Comparison of ENCODE assay signal across 8 cellular contexts in the genomic region with DNA sequence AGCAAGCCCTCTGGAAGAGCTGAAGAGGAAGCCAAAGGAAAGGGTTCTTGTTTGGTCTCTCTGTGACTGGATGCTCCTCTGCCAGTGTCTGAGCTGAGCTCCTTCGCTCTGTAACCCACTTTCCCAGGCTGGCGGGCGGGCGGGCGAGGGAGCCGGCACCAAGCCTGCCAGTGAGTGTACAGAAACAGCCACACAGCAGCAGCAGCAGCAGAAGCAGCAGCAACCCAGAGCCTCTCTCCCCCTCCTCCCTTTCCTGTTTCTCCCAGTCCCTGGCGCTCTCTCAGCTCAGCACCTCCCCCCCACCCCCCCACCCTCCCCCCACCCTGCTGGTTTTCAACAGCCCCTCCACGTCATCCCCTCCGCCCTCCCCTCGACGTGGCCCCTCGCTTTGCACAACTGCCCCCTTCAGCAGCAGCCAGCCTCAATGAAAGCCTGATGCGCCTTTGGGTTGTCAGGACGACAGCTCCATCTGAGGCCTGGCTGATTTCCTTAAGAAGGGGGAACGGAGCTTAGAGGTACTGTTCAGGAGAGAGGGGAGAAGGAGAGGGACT. TPM values are rescaled to one million over a fixed set of nuclear protein-coding genes. Genes with fewer than 3 reads are reported as not detected.
DNase-seq lines count a peak whose midpoint lies in the region; ATAC-seq and TF ChIP-seq lines count a peak whose summit lies in the region.

A gene (minus strand): TSS at position 197 of the 551 bp plus-strand sequence.

- DNase-seq in DMS153 (lab: John Stamatoyannopoulos, UW): peak; percentile 46
- DNase-seq in NCI-H82 (lab: John Stamatoyannopoulos, UW): peak; percentile 66
- DNase-seq in foreskin keratinocyte: no peak
- DNase-seq in nucleus accumbens (lab: John Stamatoyannopoulos, UW): peak in 54 of 56 donors; percentile 34 to 95 (median 74)
- no peak for DNase-seq in stimulated activated naive CD8-positive, alpha-beta T cell treated with anti-CD3 and anti-CD28 coated beads, Interleukin-15, Interleukin-2, amounts not matched to agents 100 U/mL and 50 U/mL, for 24 hours
- no peak for DNase-seq in activated CD4-positive, alpha-beta T cell treated with anti-CD3 and anti-CD28 coated beads for 36 hours
- no peak for DNase-seq in activated CD4-positive, alpha-beta memory T cell treated with anti-CD3 and anti-CD28 coated beads for 36 hours

- no peaks in the 10 kb centered on the region for H3K4me1 Mint-ChIP-seq in activated CD4-positive, alpha-beta T cell treated with anti-CD3 and anti-CD28 coated beads for 36 hours
- H3K4me1 Mint-ChIP-seq in activated CD4-positive, alpha-beta memory T cell treated with anti-CD3 and anti-CD28 coated beads for 36 hours (ENCODE audit: low read depth): no peaks in the 10 kb centered on the region

- H3K4me1 ChIP-seq in foreskin keratinocyte: no peaks in the 10 kb centered on the region

- H3K27ac Mint-ChIP-seq in activated CD4-positive, alpha-beta T cell treated with anti-CD3 and anti-CD28 coated beads for 36 hours: no peak within 1 kb of the TSS
- H3K27ac Mint-ChIP-seq in activated CD4-positive, alpha-beta memory T cell treated with anti-CD3 and anti-CD28 coated beads for 36 hours: no peak within 1 kb of the TSS

- TF ChIP-seq CTCF in foreskin keratinocyte (conservative IDR thresholded peaks at IDR 0.05): no peak

- CTCF ChIA-PET in activated CD4-positive, alpha-beta T cell treated with anti-CD3 and anti-CD28 coated beads for 36 hours (lab: Charles Lee): no interaction called here
- CTCF ChIA-PET in activated CD4-positive, alpha-beta memory T cell treated with anti-CD3 and anti-CD28 coated beads for 36 hours (lab: Charles Lee): no interaction called here

- POLR2A ChIA-PET in activated CD4-positive, alpha-beta T cell treated with anti-CD3 and anti-CD28 coated beads for 36 hours (lab: Charles Lee): no interaction called here
- POLR2A ChIA-PET in activated CD4-positive, alpha-beta memory T cell treated with anti-CD3 and anti-CD28 coated beads for 36 hours (lab: Charles Lee): no interaction called here

- no peak within 1 kb of the TSS for H3K27ac ChIP-seq in foreskin keratinocyte

- H3K27me3 ChIP-seq in foreskin keratinocyte: peaks cover 50% of the 10 kb centered on the region

- no peak within 1 kb of the TSS for H3K4me3 Mint-ChIP-seq in activated CD4-positive, alpha-beta T cell treated with anti-CD3 and anti-CD28 coated beads for 36 hours
- H3K4me3 Mint-ChIP-seq in activated CD4-positive, alpha-beta memory T cell treated with anti-CD3 and anti-CD28 coated beads for 36 hours: no peak within 1 kb of the TSS

- ATAC-seq in foreskin keratinocyte: peak; percentile 70
- no peak for ATAC-seq in stimulated activated naive CD8-positive, alpha-beta T cell treated with anti-CD3 and anti-CD28 coated beads, Interleukin-15, Interleukin-2, amounts not matched to agents 100 U/mL and 50 U/mL, for 24 hours
- no peak for ATAC-seq in activated CD4-positive, alpha-beta T cell treated with anti-CD3 and anti-CD28 coated beads for 36 hours
- no peak for ATAC-seq in GM21381 (IDR thresholded peaks at IDR 0.05; ENCODE audit: unreplicated experiment)

- intact Hi-C loops in activated CD4-positive, alpha-beta T cell treated with anti-CD3 and anti-CD28 coated beads for 36 hours (cut with DNase I, micrococcal nuclease): no loop called here
- intact Hi-C loops in activated CD4-positive, alpha-beta memory T cell treated with anti-CD3 and anti-CD28 coated beads for 36 hours (cut with micrococcal nuclease): no loop called here

- H3K36me3 Mint-ChIP-seq in activated CD4-positive, alpha-beta T cell treated with anti-CD3 and anti-CD28 coated beads for 36 hours (ENCODE audit: low read depth): no peaks in the 10 kb centered on the region
- H3K36me3 Mint-ChIP-seq in activated CD4-positive, alpha-beta memory T cell treated with anti-CD3 and anti-CD28 coated beads for 36 hours: no peaks in the 10 kb centered on the region

- peaks cover 2% of the 10 kb centered on the region for H3K9me3 Mint-ChIP-seq in activated CD4-positive, alpha-beta T cell treated with anti-CD3 and anti-CD28 coated beads for 36 hours (ENCODE audit: low read depth)
- H3K9me3 Mint-ChIP-seq in activated CD4-positive, alpha-beta memory T cell treated with anti-CD3 and anti-CD28 coated beads for 36 hours: no peaks in the 10 kb centered on the region

- H3K27me3 Mint-ChIP-seq in activated CD4-positive, alpha-beta T cell treated with anti-CD3 and anti-CD28 coated beads for 36 hours: peaks cover 22% of the 10 kb centered on the region
- H3K27me3 Mint-ChIP-seq in activated CD4-positive, alpha-beta memory T cell treated with anti-CD3 and anti-CD28 coated beads for 36 hours: peaks cover 6% of the 10 kb centered on the region

RNA-seq across cellular contexts. Expression of the gene that starts here (rescaled TPM):
- total RNA-seq in foreskin keratinocyte: 0.04 TPM in 1 of 2 replicates, not detected in the other
- not detected in 2 replicates for polyA plus RNA-seq in foreskin keratinocyte
- total RNA-seq in activated CD4-positive, alpha-beta T cell treated with anti-CD3 and anti-CD28 coated beads for 36 hours: not detected
- not detected for total RNA-seq in activated CD4-positive, alpha-beta memory T cell treated with anti-CD3 and anti-CD28 coated beads for 36 hours

Comparison
In these comparisons a context has a peak if more than half of its experiments do, and no peak if none do; other contexts are left out.
1. Peak in ATAC-seq in foreskin keratinocyte; RNA of the gene not detected or under 1 TPM.
2. DNase-seq: peak in DMS153 (single experiment), NCI-H82 (single experiment) and nucleus accumbens (54 of 56); none in foreskin keratinocyte (0 of 2), stimulated activated naive CD8-positive, alpha-beta T cell treated with anti-CD3 and anti-CD28 coated beads, Interleukin-15, Interleukin-2, amounts not matched to agents 100 U/mL and 50 U/mL, for 24 hours (single experiment), activated CD4-positive, alpha-beta T cell treated with anti-CD3 and anti-CD28 coated beads for 36 hours (single experiment) and activated CD4-positive, alpha-beta memory T cell treated with anti-CD3 and anti-CD28 coated beads for 36 hours (single experiment).